26 cellular contexts compared by ENCODE assay signal in genomic region chr7:91514591-91514990, GRCh38.
"Had no signal": no experiment of that assay in that cellular context is flagged by ENCODE, and none has a peak within 500 bp of the region (broad histone marks: within the 10 kb centered on the region; RNA-seq: fewer than 3 reads in every experiment).

No MANE protein-coding gene starts in this region.

- H3K4me3 ChIP-seq: adrenal gland, ascending aorta, cardiac muscle cell had no signal

- DNase-seq: activated B cell treated with CpG ODN at 0.5 μM for 24 hours; activated CD4-positive, alpha-beta memory T cell treated with anti-CD3 and anti-CD28 coated beads for 36 hours; activated CD4-positive, alpha-beta T cell treated with anti-CD3 and anti-CD28 coated beads for 4 hours; activated CD4-positive, alpha-beta T cell treated with anti-CD3 and anti-CD28 coated beads, Interleukin-2, amount 10 ng/mL, durations not matched to agents 24 days and 14 days; activated CD4-positive, alpha-beta T cell treated with anti-CD3 and anti-CD28 coated beads, Interleukin-2, amount 50 U/mL, for 1 hour; activated CD4-positive, alpha-beta T cell treated with anti-CD3 and anti-CD28 coated beads, Interleukin-2, amount 50 U/mL, for 4 hours; activated CD4-positive, CD25-positive, alpha-beta regulatory T cell treated with anti-CD3 and anti-CD28 coated beads, Interleukin-2, amount 50 U/mL, for 72 hours; activated CD8-positive, alpha-beta memory T cell treated with anti-CD3 and anti-CD28 coated beads, Interleukin-2, amount 50 U/mL, for 4 hours; activated CD8-positive, alpha-beta T cell treated with anti-CD3 and anti-CD28 coated beads for 36 hours; activated effector memory CD4-positive, alpha-beta T cell treated with Interleukin-2 at 50 U/mL for 16 hours; activated gamma-delta T cell treated with Interleukin-2 at 50 U/mL for 16 hours; activated naive CD4-positive, alpha-beta T cell; activated naive CD4-positive, alpha-beta T cell treated with anti-CD3 and anti-CD28 coated beads for 36 hours; activated naive CD4-positive, alpha-beta T cell treated with anti-CD3 and anti-CD28 coated beads, Interleukin-2, amount 50 U/mL, for 16 hours; activated naive CD8-positive, alpha-beta T cell treated with anti-CD3 and anti-CD28 coated beads for 36 hours; activated T-cell treated with anti-CD3 and anti-CD28 coated beads for 4 hours; activated T-cell treated with anti-CD3 and anti-CD28 coated beads, Interleukin-2, amount 50 U/mL, for 1 hour; activated T-cell treated with anti-CD3 and anti-CD28 coated beads, Interleukin-2, amount 50 U/mL, for 4 hours; activated T-cell treated with anti-CD3 and anti-CD28 coated beads, Interleukin-2, amount 50 U/mL, for 72 hours; adrenal gland; amygdala; anterior cingulate cortex; T-helper 2 cell; T-helper 9 cell had no signal
